18 cellular contexts compared by ENCODE assay signal in the genomic region with DNA sequence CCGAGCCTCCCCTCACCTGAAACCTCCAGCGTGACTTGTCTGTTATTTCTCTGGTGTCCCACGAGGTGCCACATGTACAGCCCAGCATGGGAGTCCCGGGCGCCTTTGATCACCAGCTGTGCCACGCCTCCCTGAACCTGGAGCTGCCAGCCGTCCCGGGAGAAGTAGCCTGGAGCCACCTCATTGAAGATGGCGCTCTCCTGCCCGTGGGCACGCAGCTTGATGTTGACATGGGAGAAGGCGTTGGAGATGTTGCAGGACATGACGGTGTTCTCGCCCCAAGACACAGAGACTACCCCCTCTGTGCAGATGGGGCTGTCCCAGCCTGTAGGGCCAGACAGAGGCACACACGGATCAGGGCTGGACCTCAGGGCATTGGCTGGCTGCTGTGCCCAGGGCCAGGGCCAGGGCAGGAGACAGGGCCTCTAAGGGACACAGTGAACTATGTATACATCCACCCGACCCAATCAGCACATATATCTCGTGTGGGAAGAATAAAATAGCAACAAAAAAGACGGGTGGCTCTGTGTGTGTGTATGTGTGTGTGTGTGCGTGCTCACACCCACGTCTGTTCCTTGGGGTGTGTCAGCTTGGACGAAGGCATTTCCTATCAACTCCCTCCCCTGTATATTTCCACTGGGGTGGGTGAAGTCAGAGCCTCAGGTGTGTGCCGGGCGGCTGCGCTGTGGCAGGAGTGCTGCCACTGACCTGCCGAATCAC. TPM values are rescaled to one million over a fixed set of nuclear protein-coding genes. Genes with fewer than 3 reads are reported as not detected.
A peak's percentile ranks its signal among the peaks of the same experiment; 100 is the strongest.
DNase-seq lines count a peak whose midpoint lies in the region; ATAC-seq, FAIRE-seq and TF ChIP-seq lines count a peak whose summit lies in the region.
"Had no signal": no experiment of that assay in that cellular context is flagged by ENCODE, and none has a peak within 500 bp of the region (broad histone marks: within the 10 kb centered on the region; RNA-seq: fewer than 3 reads in every experiment).

No MANE protein-coding gene starts in this region.

- H3K4me2 ChIP-seq in BLaER1, result peak overlapping the region; percentile 66

- H3K27ac Mint-ChIP-seq in CD4-positive, alpha-beta memory T cell, result peak overlapping the region; percentile 2 to 87 (median 75)
- H3K27ac Mint-ChIP-seq in activated T-helper 17 cell treated with anti-CD3 and anti-CD28 coated beads, Interleukin-2, amount 50 U/mL, for 72 hours, result no peak overlapping the region
- H3K27ac Mint-ChIP-seq in nephron, result peak overlapping the region in 2 of 3 experiments; percentile 35 to 62
- H3K27ac Mint-ChIP-seq: CD8-positive, alpha-beta T cell; T-helper 2 cell treated with Interferon-gamma antibody and Interleukin-4, amounts not matched to agents 5 μg/mL and 100 μg/mL, for 36 hours had no signal

- no peak overlapping the region for H3K9ac ChIP-seq in BLaER1
- H3K9ac ChIP-seq: parathyroid adenoma had no signal

- H3K4me3 Mint-ChIP-seq in CD4-positive, alpha-beta memory T cell, result peak overlapping the region in 1 of 8 donors; percentile 20
- no peak overlapping the region for H3K4me3 Mint-ChIP-seq in activated T-helper 17 cell treated with anti-CD3 and anti-CD28 coated beads, Interleukin-2, amount 50 U/mL, for 72 hours
- no peak overlapping the region for H3K4me3 Mint-ChIP-seq in nephron
- H3K4me3 Mint-ChIP-seq: CD8-positive, alpha-beta T cell; T-helper 2 cell treated with Interferon-gamma antibody and Interleukin-4, amounts not matched to agents 5 μg/mL and 100 μg/mL, for 36 hours had no signal

- no peaks in the 10 kb centered on the region for H3K36me3 ChIP-seq in BLaER1
- no peaks in the 10 kb centered on the region for H3K36me3 ChIP-seq in CD4-positive, alpha-beta memory T cell (ENCODE audit: insufficient read depth, low read length)
- H3K36me3 ChIP-seq in testis (ENCODE audit: low read depth, missing control alignments), result no peaks in the 10 kb centered on the region
- H3K36me3 ChIP-seq: thoracic aorta had no signal

- peak; percentile 67 for ATAC-seq in activated T-helper 17 cell treated with anti-CD3 and anti-CD28 coated beads, Interleukin-2, amount 50 U/mL, for 72 hours (replicated peaks)
- ATAC-seq: CD8-positive, alpha-beta T cell had no signal

- H3K4me1 ChIP-seq in BLaER1, result peaks cover 60% of the 10 kb centered on the region
- H3K4me1 ChIP-seq in CD4-positive, alpha-beta memory T cell (ENCODE audit: insufficient read depth, low read length), result peaks cover 26% of the 10 kb centered on the region
- H3K4me1 ChIP-seq in testis, result no peaks in the 10 kb centered on the region

- H3K27me3 ChIP-seq in BLaER1 (peaks cover 41% of the 10 kb centered on the region), testis (no peaks in the 10 kb centered on the region)
- no peaks in the 10 kb centered on the region for H3K27me3 ChIP-seq in CD4-positive, alpha-beta memory T cell (ENCODE audit: insufficient read depth, low read length)

- CTCF ChIA-PET in CD4-positive, alpha-beta memory T cell (lab: Charles Lee; ENCODE audit: partially characterized antibody), result interaction anchor here (1.0 to 4.2 kb wide), 4 partner anchors 8 to 119 kb away, joined by 3 to 17 read pairs (median 4); no protein-coding TSS in a partner anchor

- peaks cover 0 to 3% of the 10 kb centered on the region in 2 donors for H3K36me3 Mint-ChIP-seq in CD4-positive, alpha-beta memory T cell
- H3K36me3 Mint-ChIP-seq in activated T-helper 17 cell treated with anti-CD3 and anti-CD28 coated beads, Interleukin-2, amount 50 U/mL, for 72 hours (ENCODE audit: low read depth), result peaks cover 52% of the 10 kb centered on the region
- no peaks in the 10 kb centered on the region for H3K36me3 Mint-ChIP-seq in nephron (ENCODE audit: low read depth)
- H3K36me3 Mint-ChIP-seq: CD8-positive, alpha-beta T cell had no signal

- WGBS in testis, 2 donors, result 65 to 80% methylated on average over 10 to 25 of the region's 25 CpGs

- TF ChIP-seq POLR2A in testis (IDR thresholded peaks at IDR 0.05), result no peak
- TF ChIP-seq POLR2A in GM12892 (IDR thresholded peaks at IDR 0.05; ENCODE audit: low read depth, low read length), result no peak

- POLR2A ChIA-PET in CD4-positive, alpha-beta memory T cell (lab: Charles Lee; ENCODE audit: partially characterized antibody), result interaction anchor here (1.1 to 1.6 kb wide), 3 partner anchors 9 to 23 kb away, joined by 3 to 5 read pairs (median 4); no protein-coding TSS in a partner anchor

- intact Hi-C loops in CD4-positive, alpha-beta memory T cell (cut with micrococcal nuclease), result no loop called here
- intact Hi-C loops in testis (cut with DNase I; ENCODE audit: low total_unique reads), result no loop called here

- TF ChIP-seq CTCF in nephron (IDR thresholded peaks at IDR 0.05; ENCODE audit: unreplicated experiment in 3 of 3) (no peak), testis (IDR thresholded peaks at IDR 0.05) (no peak)

- peaks cover 0 to 2% of the 10 kb centered on the region in 2 donors for H3K27me3 Mint-ChIP-seq in CD4-positive, alpha-beta memory T cell
- no peaks in the 10 kb centered on the region for H3K27me3 Mint-ChIP-seq in activated T-helper 17 cell treated with anti-CD3 and anti-CD28 coated beads, Interleukin-2, amount 50 U/mL, for 72 hours
- H3K27me3 Mint-ChIP-seq in nephron (ENCODE audit: low read depth), result peaks cover 22% of the 10 kb centered on the region

- FAIRE-seq in GM12892 (lab: Jason Lieb, UNC), result no peak
- FAIRE-seq: endometrium had no signal

- H3K4me1 Mint-ChIP-seq in CD4-positive, alpha-beta memory T cell, result peaks cover 6 to 23% (median 14%) of the 10 kb centered on the region in 4 donors
- peaks cover 9% of the 10 kb centered on the region for H3K4me1 Mint-ChIP-seq in activated T-helper 17 cell treated with anti-CD3 and anti-CD28 coated beads, Interleukin-2, amount 50 U/mL, for 72 hours
- peaks cover 10% of the 10 kb centered on the region for H3K4me1 Mint-ChIP-seq in nephron

- peaks cover 14% of the 10 kb centered on the region; the same call in 1 of the 2 replicates for H4K20me1 ChIP-seq in BLaER1

- H3K9me3 Mint-ChIP-seq in CD4-positive, alpha-beta memory T cell, result no peaks in the 10 kb centered on the region
- no peaks in the 10 kb centered on the region for H3K9me3 Mint-ChIP-seq in activated T-helper 17 cell treated with anti-CD3 and anti-CD28 coated beads, Interleukin-2, amount 50 U/mL, for 72 hours
- no peaks in the 10 kb centered on the region for H3K9me3 Mint-ChIP-seq in nephron
- H3K9me3 Mint-ChIP-seq: CD8-positive, alpha-beta T cell; T-helper 2 cell treated with Interferon-gamma antibody and Interleukin-4, amounts not matched to agents 5 μg/mL and 100 μg/mL, for 36 hours had no signal

- DNase-seq in CD4-positive, alpha-beta memory T cell, result peak in 1 of 5 donors; percentile 50
- DNase-seq in AG08395 (ENCODE audit: low spot score) (no peak), testis (no peak), GM12892 (ENCODE audit: insufficient read length) (no peak)
- DNase-seq: foreskin melanocyte, NCI-H2081 had no signal

- H3K4me3 ChIP-seq in BLaER1 (no peak overlapping the region), testis (no peak overlapping the region)
- H3K4me3 ChIP-seq in CD4-positive, alpha-beta memory T cell (ENCODE audit: low read length in 2 of 2), result no peak overlapping the region
- H3K4me3 ChIP-seq: thoracic aorta had no signal

- H3K9me3 ChIP-seq in BLaER1 (no peaks in the 10 kb centered on the region), testis (no peaks in the 10 kb centered on the region)
- no peaks in the 10 kb centered on the region for H3K9me3 ChIP-seq in CD4-positive, alpha-beta memory T cell (ENCODE audit: control insufficient read depth in 1 of 2, low read length in 2 of 2)
- H3K9me3 ChIP-seq: thoracic aorta had no signal

- H3K27ac ChIP-seq in BLaER1 (no peak overlapping the region), testis (no peak overlapping the region)
- no peak overlapping the region for H3K27ac ChIP-seq in CD4-positive, alpha-beta memory T cell (ENCODE audit: low read depth, low read length)
- H3K27ac ChIP-seq: parathyroid adenoma, thoracic aorta had no signal

RNA-seq across cellular contexts. Expression of a gene that starts 7.3 kb away (rescaled TPM):
- 10 to 100 TPM; 40.9 to 41.0 TPM for total RNA-seq in CD4-positive, alpha-beta memory T cell
- polyA plus RNA-seq in CD4-positive, alpha-beta memory T cell, result 10 to 100 TPM; 53.1 to 82.6 TPM
- 100 to 1,000 TPM; 193 to 378 TPM for total RNA-seq in activated T-helper 17 cell treated with anti-CD3 and anti-CD28 coated beads, Interleukin-2, amount 50 U/mL, for 72 hours
- 1 to 10 TPM in 1 of 2 donors, under 1 TPM in 1; 0.55 to 2.3 TPM for total RNA-seq in testis
- 3.0 TPM for polyA plus RNA-seq in testis (ENCODE audit: insufficient read depth, low read depth, low replicate concordance)
- not detected for polyA plus RNA-seq in GM12892 (2012; ENCODE audit: missing spikeins)
- total RNA-seq: cerebellum had no signal

RNA-seq across cellular contexts. Expression of a gene that starts 8.8 kb away (rescaled TPM):
- 1 to 10 TPM; 5.3 to 6.1 TPM for total RNA-seq in CD4-positive, alpha-beta memory T cell
- polyA plus RNA-seq in CD4-positive, alpha-beta memory T cell, result 1 to 10 TPM; 2.2 to 4.3 TPM
- 10 to 100 TPM; 16.4 to 22.3 TPM for total RNA-seq in activated T-helper 17 cell treated with anti-CD3 and anti-CD28 coated beads, Interleukin-2, amount 50 U/mL, for 72 hours
- 1 to 10 TPM in 1 of 2 donors, under 1 TPM in 1; 0.55 to 5.9 TPM for total RNA-seq in testis
- 9.3 TPM for polyA plus RNA-seq in testis (ENCODE audit: insufficient read depth, low read depth, low replicate concordance)
- polyA plus RNA-seq in GM12892 (2012; ENCODE audit: missing spikeins), result not detected

RNA-seq across cellular contexts. Expression of a gene that starts 34.3 kb away (rescaled TPM):
- not detected for total RNA-seq in CD4-positive, alpha-beta memory T cell
- not detected for polyA plus RNA-seq in CD4-positive, alpha-beta memory T cell
- total RNA-seq in activated T-helper 17 cell treated with anti-CD3 and anti-CD28 coated beads, Interleukin-2, amount 50 U/mL, for 72 hours, result under 1 TPM in 1 of 2 donors, not detected in 1; 0.28 TPM
- total RNA-seq in testis, result 10 to 100 TPM; 21.9 to 37.8 TPM
- polyA plus RNA-seq in testis (ENCODE audit: insufficient read depth, low read depth, low replicate concordance), result 31.2 TPM
- not detected for polyA plus RNA-seq in GM12892 (2012; ENCODE audit: missing spikeins)
- total RNA-seq: CD8-positive, alpha-beta T cell; cerebellum; MCF 10A; thoracic aorta had no signal
- polyA plus RNA-seq: adipose tissue had no signal

RNA-seq across cellular contexts. Expression of a gene that starts 46.8 kb away (rescaled TPM):
- total RNA-seq in CD4-positive, alpha-beta memory T cell, result not detected
- polyA plus RNA-seq in CD4-positive, alpha-beta memory T cell, result not detected
- under 1 TPM in 1 of 2 donors, not detected in 1; 0.45 TPM for total RNA-seq in activated T-helper 17 cell treated with anti-CD3 and anti-CD28 coated beads, Interleukin-2, amount 50 U/mL, for 72 hours
- total RNA-seq in testis, result 10 to 100 TPM in 1 of 2 donors, 1 to 10 TPM in 1; 3.8 to 28.1 TPM
- 0.32 TPM for polyA plus RNA-seq in testis (ENCODE audit: insufficient read depth, low read depth, low replicate concordance)
- not detected for polyA plus RNA-seq in GM12892 (2012; ENCODE audit: missing spikeins)
- total RNA-seq: CD8-positive, alpha-beta T cell; cerebellum; G401; MCF 10A had no signal

RNA-seq across cellular contexts. Expression of a gene that starts 51.2 kb away (rescaled TPM):
- total RNA-seq in CD4-positive, alpha-beta memory T cell, result 100 to 1,000 TPM; 182 TPM
- 10 to 100 TPM; 31.6 to 77.2 TPM for polyA plus RNA-seq in CD4-positive, alpha-beta memory T cell
- total RNA-seq in activated T-helper 17 cell treated with anti-CD3 and anti-CD28 coated beads, Interleukin-2, amount 50 U/mL, for 72 hours, result 100 to 1,000 TPM; 140 to 142 TPM
- total RNA-seq in testis, result 100 to 1,000 TPM; 137 to 179 TPM
- 178 TPM for polyA plus RNA-seq in testis (ENCODE audit: insufficient read depth, low read depth, low replicate concordance)
- 52.3 TPM for polyA plus RNA-seq in GM12892 (2012; ENCODE audit: missing spikeins)

Comparison
In these comparisons a context has a peak if more than half of its experiments do, and no peak if none do; other contexts are left out.
1. RNA of a gene that starts 7.3 kb away (total RNA-seq): 193 to 378 TPM in activated T-helper 17 cell treated with anti-CD3 and anti-CD28 coated beads, Interleukin-2, amount 50 U/mL, for 72 hours and 40.9 to 41.0 TPM in CD4-positive, alpha-beta memory T cell; 0.55 to 2.3 TPM in testis; every median in the first group is over 10 times any median in the second.
2. RNA of a gene that starts 34.3 kb away (total RNA-seq): 21.9 to 37.8 TPM in testis; 0.28 TPM in activated T-helper 17 cell treated with anti-CD3 and anti-CD28 coated beads, Interleukin-2, amount 50 U/mL, for 72 hours and not detected in CD4-positive, alpha-beta memory T cell; every median in the first group is over 10 times any median in the second.